1 cellular context compared by ENCODE assay signal in the genomic region with DNA sequence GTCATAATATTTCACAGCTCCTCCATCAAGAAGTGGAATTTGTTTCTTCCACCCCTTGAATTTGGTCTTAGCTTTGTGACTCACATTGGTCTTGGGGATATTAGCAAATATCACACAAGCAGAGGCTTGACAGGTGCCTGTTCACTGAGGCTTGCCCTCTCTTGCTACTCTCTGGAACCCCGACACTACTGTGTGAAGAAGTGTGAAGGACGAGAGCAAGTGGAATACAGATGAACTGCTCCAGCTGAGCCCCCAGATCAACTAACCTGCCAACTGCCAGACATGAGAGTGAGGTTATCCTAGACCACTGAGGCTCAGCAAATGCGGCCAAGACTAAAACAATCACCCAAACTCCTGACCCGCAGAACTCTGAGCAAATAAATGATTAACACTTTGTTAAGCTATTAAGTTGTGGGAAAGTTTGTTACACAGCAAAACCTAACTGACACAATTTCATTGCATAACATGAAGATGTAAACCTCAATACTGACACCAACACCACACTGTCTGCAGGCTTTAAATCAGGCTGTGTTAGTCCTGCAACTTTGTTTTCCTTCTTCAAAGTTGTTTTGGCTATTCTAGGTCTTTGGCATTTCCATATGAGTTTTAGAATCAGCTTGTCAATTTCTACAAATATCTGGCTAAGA.
TF ChIP-seq lines count a peak whose summit lies in the region.

No MANE protein-coding gene starts in this region.

TF ChIP-seq in IMR-90, 13 proteins besides CTCF, POLR2A, EP300 and RAD21 (continued from another document):
- TF ChIP-seq, protein P1, sequence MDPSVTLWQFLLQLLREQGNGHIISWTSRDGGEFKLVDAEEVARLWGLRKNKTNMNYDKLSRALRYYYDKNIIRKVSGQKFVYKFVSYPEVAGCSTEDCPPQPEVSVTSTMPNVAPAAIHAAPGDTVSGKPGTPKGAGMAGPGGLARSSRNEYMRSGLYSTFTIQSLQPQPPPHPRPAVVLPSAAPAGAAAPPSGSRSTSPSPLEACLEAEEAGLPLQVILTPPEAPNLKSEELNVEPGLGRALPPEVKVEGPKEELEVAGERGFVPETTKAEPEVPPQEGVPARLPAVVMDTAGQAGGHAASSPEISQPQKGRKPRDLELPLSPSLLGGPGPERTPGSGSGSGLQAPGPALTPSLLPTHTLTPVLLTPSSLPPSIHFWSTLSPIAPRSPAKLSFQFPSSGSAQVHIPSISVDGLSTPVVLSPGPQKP (IDR thresholded peaks at IDR 0.05; ENCODE audit: borderline replicate concordance, low read depth, low read length): no peak
- TF ChIP-seq, protein P2, sequence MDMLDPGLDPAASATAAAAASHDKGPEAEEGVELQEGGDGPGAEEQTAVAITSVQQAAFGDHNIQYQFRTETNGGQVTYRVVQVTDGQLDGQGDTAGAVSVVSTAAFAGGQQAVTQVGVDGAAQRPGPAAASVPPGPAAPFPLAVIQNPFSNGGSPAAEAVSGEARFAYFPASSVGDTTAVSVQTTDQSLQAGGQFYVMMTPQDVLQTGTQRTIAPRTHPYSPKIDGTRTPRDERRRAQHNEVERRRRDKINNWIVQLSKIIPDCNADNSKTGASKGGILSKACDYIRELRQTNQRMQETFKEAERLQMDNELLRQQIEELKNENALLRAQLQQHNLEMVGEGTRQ (IDR thresholded peaks at IDR 0.05; ENCODE audit: low read depth, low read length): no peak
- no peak for TF ChIP-seq BHLHE40 (IDR thresholded peaks at IDR 0.05; ENCODE audit: low read depth, low read length)
- no peak for TF ChIP-seq NFE2L2 (IDR thresholded peaks at IDR 0.05; ENCODE audit: low read depth, low read length)
TF ChIP-seq in IMR-90: peak in this region for 0.
